26 cellular contexts compared by ENCODE assay signal in genomic region chr5:92163906-92164305, GRCh38.
"Had no signal": no experiment of that assay in that cellular context is flagged by ENCODE, and none has a peak within 500 bp of the region (broad histone marks: within the 10 kb centered on the region; RNA-seq: fewer than 3 reads in every experiment).

No MANE protein-coding gene starts in this region.

- H3K9me3 ChIP-seq: heart left ventricle, mucosa of descending colon, ovary, stomach, testis, thyroid gland, transverse colon, upper lobe of left lung had no signal

- H3K4me1 ChIP-seq: left lung, stomach, testis, thyroid gland, transverse colon, upper lobe of left lung had no signal

- H3K4me2 ChIP-seq: hepatocyte had no signal

- H3K4me3 ChIP-seq: heart left ventricle, hepatocyte, left lung, lung, mucosa of descending colon, ovary, skin epidermis, stomach, testis, thyroid gland, transverse colon, upper lobe of left lung had no signal

- ATAC-seq: heart left ventricle; left colon; left lung; mucosa of descending colon; naive thymus-derived CD4-positive, alpha-beta T cell; natural killer cell treated with Interleukin-12 subunit alpha and Interleukin-12 subunit beta and Interleukin-15 and Interleukin-18, amount 100 ng/mL, for 72 hours; right cardiac atrium; sciatic nerve; stimulated activated naive B cell treated with anti-CD40 and anti-IgM and Interleukin-4, amounts not matched to agents 10 μg/mL and 1 μg/mL and 100 μg/mL, for 72 hours; stimulated activated naive CD8-positive, alpha-beta T cell treated with anti-CD3 and anti-CD28 coated beads, Interleukin-15, Interleukin-2, amounts not matched to agents 100 U/mL and 50 U/mL, for 24 hours had no signal

- H3K27ac ChIP-seq: heart left ventricle, hepatocyte, left lung, ovary, skin epidermis, stomach, testis, thyroid gland, transverse colon, upper lobe of left lung had no signal

- H3K27me3 ChIP-seq: heart left ventricle, hepatocyte, left lung, ovary, stomach, testis, thyroid gland, transverse colon, upper lobe of left lung had no signal

- DNase-seq: heart left ventricle; islet precursor cell; left colon; left lung; midbrain; mucosa of descending colon; naive thymus-derived CD4-positive, alpha-beta T cell; ovary; retina; right cardiac atrium; stimulated activated CD4-positive, alpha-beta T cell treated with anti-CD3 and anti-CD28 coated beads, Interleukin-12 subunit alpha, Interleukin-12 subunit beta, amount 100 ng/mL, for 4 hours; stimulated activated CD4-positive, alpha-beta T cell treated with anti-CD3 and anti-CD28 coated beads, Interleukin-15, amount 100 ng/mL, for 24 hours; stimulated activated CD4-positive, alpha-beta T cell treated with anti-CD3 and anti-CD28 coated beads, Interleukin-2, amount 100 ng/mL, for 24 hours; stimulated activated CD4-positive, alpha-beta T cell treated with anti-CD3 and anti-CD28 coated beads, Interleukin-4, amount 100 ng/mL, for 1 hour; stimulated activated naive B cell treated with anti-CD40 and anti-IgM and Interleukin-4, amounts not matched to agents 10 μg/mL and 1 μg/mL and 100 μg/mL, for 72 hours; stimulated activated naive CD8-positive, alpha-beta T cell treated with anti-CD3 and anti-CD28 coated beads, Interleukin-15, Interleukin-2, amounts not matched to agents 100 U/mL and 50 U/mL, for 24 hours; stomach; testis; thyroid gland; transverse colon; upper lobe of left lung had no signal

- H3K36me3 ChIP-seq: heart left ventricle, left lung, ovary, stomach, thyroid gland, transverse colon, upper lobe of left lung had no signal
